Comparison of ENCODE assay signal across 8 cellular contexts in genomic region chrX:57910287-57910912, GRCh38. TPM values are rescaled to one million over a fixed set of nuclear protein-coding genes. Genes with fewer than 3 reads are reported as not detected.
DNase-seq lines count a peak whose midpoint lies in the region; ATAC-seq, FAIRE-seq and TF ChIP-seq lines count a peak whose summit lies in the region.
"Not testable (repeated sequence)": the region's sequence is repeated elsewhere in the genome, so short reads cannot be mapped to it uniquely, and the experiment has no call there.

Gene ZXDA, minus strand, starts transcription at chrX:57910458. Its CDS starts 38 bp downstream, at chrX:57910420.

- not testable (repeated sequence) for H3K4ac ChIP-seq in neuronal stem cell (ENCODE audit: low read length)

- intact Hi-C loops in K562 (cut with micrococcal nuclease); Right ventricle myocardium superior (cut with DNase I); upper lobe of right lung (cut with DNase I): not testable (repeated sequence)

- not testable (repeated sequence) for H3K14ac ChIP-seq in neuronal stem cell (ENCODE audit: low read length)

- not testable (repeated sequence) for H3K79me2 ChIP-seq in SK-N-SH (ENCODE audit: insufficient read depth); K562 (ENCODE audit: control insufficient read depth, insufficient read depth, low read length)

- not testable (repeated sequence) for DNase-seq in H7; SK-N-SH; K562 (ENCODE audit: extremely low read depth in 1 of 4, low spot score in 3 of 4); Right ventricle myocardium superior; neuronal stem cell (ENCODE audit: low spot score); upper lobe of right lung

- peak within 1 kb of the TSS; percentile 70 for H3K4me2 ChIP-seq in SK-N-SH
- H3K4me2 ChIP-seq in K562 (ENCODE audit: insufficient read depth, low read length): not testable (repeated sequence)
- H3K4me2 ChIP-seq in neuronal stem cell (ENCODE audit: insufficient read depth, low read length, poor library complexity, severe bottlenecking): peak within 1 kb of the TSS; percentile 25

- not testable (repeated sequence) for H3K36me3 ChIP-seq in H7 (replicated peaks; ENCODE audit: control insufficient read depth, insufficient read depth, low read length); SK-N-SH (replicated peaks in 1 of 2; ENCODE audit: control insufficient read depth in 1 of 2, insufficient read depth in 2 of 2, low read length in 1 of 2); K562 (ENCODE audit: control insufficient read depth, insufficient read depth, low read length); neuronal stem cell (replicated peaks in 1 of 2; ENCODE audit: control insufficient read depth in 2 of 2, insufficient read depth in 2 of 2, low read length in 2 of 2); upper lobe of right lung

- H3K9me1 ChIP-seq in K562 (ENCODE audit: control insufficient read depth, insufficient read depth, low read length): not testable (repeated sequence)

- H3K9ac ChIP-seq in SK-N-SH: peak within 1 kb of the TSS; percentile 71
- H3K9ac ChIP-seq in K562 (ENCODE audit: insufficient read depth in 1 of 2, low read depth in 2 of 2, low read length in 2 of 2); neuronal stem cell (ENCODE audit: low read depth, low read length, poor library complexity): not testable (repeated sequence)

- CTCF ChIA-PET in SK-N-SH (lab: Yijun Ruan, JAX); K562 (lab: Yijun Ruan, JAX; ENCODE audit: low intra/inter-chr PET ratio): not testable (repeated sequence)

- not testable (repeated sequence) for H2BK12ac ChIP-seq in neuronal stem cell (ENCODE audit: low read length)

- POLR2A ChIA-PET in SK-N-SH (lab: Yijun Ruan, JAX); K562 (lab: Yijun Ruan, JAX): not testable (repeated sequence)

- H3K18ac ChIP-seq in neuronal stem cell (ENCODE audit: low read length): not testable (repeated sequence)

- H3K9me2 ChIP-seq in SK-N-SH: not testable (repeated sequence)

- not testable (repeated sequence) for TF ChIP-seq EP300 in SK-N-SH (IDR thresholded peaks at IDR 0.05; ENCODE audit: borderline replicate concordance in 1 of 2, low read depth in 1 of 2, low read length in 1 of 2); K562 (IDR thresholded peaks at IDR 0.05; ENCODE audit: low read length)

- TF ChIP-seq POLR2A in GM18505 (IDR thresholded peaks at IDR 0.05; ENCODE audit: borderline replicate concordance, extremely low read depth, insufficient read depth, insufficient read length); K562 (conservative IDR thresholded peaks at IDR 0.05): not testable (repeated sequence)

- H2BK15ac ChIP-seq in neuronal stem cell (ENCODE audit: low read length): not testable (repeated sequence)

- in situ Hi-C loops in K562 (cut with MboI): not testable (repeated sequence)

- BruUV-seq in K562 (replicated peaks; lab: Mats Ljungman, UMichigan): not testable (repeated sequence)

- 8% methylated on average over 6 of the region's 35 CpGs for WGBS in SK-N-SH (ENCODE audit: low lambda C conversion rate)
- 0% methylated on average over 6 of the region's 35 CpGs for WGBS in K562 (ENCODE audit: insufficient coverage, low coverage, missing lambda C conversion rate)
- no CpG with 5 or more reads among the region's 35 CpGs for WGBS in neuronal stem cell (ENCODE audit: extremely low coverage in 2 of 2, insufficient read length in 2 of 2, insufficient replicate concordance in 1 of 2), 2 donors

- not testable (repeated sequence) for FAIRE-seq in K562 (lab: Jason Lieb, UNC)

- ATAC-seq in GM18505 (IDR thresholded peaks at IDR 0.05; ENCODE audit: unreplicated experiment): peak; percentile 68
- ATAC-seq in HG03520 (IDR thresholded peaks at IDR 0.05; ENCODE audit: unreplicated experiment): peak; percentile 48
- ATAC-seq in K562: peak; percentile 81
- ATAC-seq in Right ventricle myocardium superior (ENCODE audit: poor library complexity): peak; percentile 87
- ATAC-seq in upper lobe of right lung: peak; percentile 83

- H2BK120ac ChIP-seq in neuronal stem cell (ENCODE audit: low read depth, low read length): not testable (repeated sequence)

- H3K79me1 ChIP-seq in neuronal stem cell (ENCODE audit: low read depth, low read length): not testable (repeated sequence)

- H3K4me1 ChIP-seq in SK-N-SH (ENCODE audit: control insufficient read depth in 1 of 2, insufficient read depth in 2 of 2, low read depth in 1 of 2, low read length in 1 of 2); K562 (replicated peaks in 1 of 2; ENCODE audit: control insufficient read depth in 2 of 2, insufficient read depth in 2 of 2, low read length in 2 of 2); neuronal stem cell (ENCODE audit: control insufficient read depth in 2 of 2, insufficient read depth in 1 of 2, low read depth in 1 of 2, low read length in 2 of 2): not testable (repeated sequence)
- H3K4me1 ChIP-seq in upper lobe of right lung: peaks cover 14% of the 10 kb centered on the region

- H3K27ac ChIP-seq in SK-N-SH (ENCODE audit: low read depth in 2 of 2, low read length in 1 of 2) (peak within 1 kb of the TSS; percentile 36 to 65), upper lobe of right lung (peak within 1 kb of the TSS; percentile 88)
- H3K27ac ChIP-seq in K562 (ENCODE audit: extremely low read depth, low read depth, low read length); neuronal stem cell (replicated peaks; ENCODE audit: low read length): not testable (repeated sequence)

- TF ChIP-seq RAD21 in SK-N-SH (IDR thresholded peaks at IDR 0.05; ENCODE audit: low read length); K562 (CRISPR knock-in tag; conservative IDR thresholded peaks at IDR 0.05 in 1 of 2, IDR thresholded peaks at IDR 0.05 in 1 of 2): not testable (repeated sequence)

- not testable (repeated sequence) for H4K20me1 ChIP-seq in SK-N-SH (ENCODE audit: insufficient read depth); K562 (replicated peaks; ENCODE audit: control insufficient read depth, insufficient read depth, low read length)

- not testable (repeated sequence) for H3F3A ChIP-seq in SK-N-SH (replicated peaks; ENCODE audit: insufficient read depth)

- H2BK5ac ChIP-seq in neuronal stem cell (ENCODE audit: low read length): not testable (repeated sequence)

- not testable (repeated sequence) for H3K9me3 ChIP-seq in SK-N-SH; K562 (replicated peaks; ENCODE audit: control insufficient read depth, insufficient read depth, low read depth, low read length); neuronal stem cell (replicated peaks in 1 of 2; ENCODE audit: control insufficient read depth in 2 of 2, insufficient read depth in 1 of 2, low read depth in 1 of 2, low read length in 2 of 2); upper lobe of right lung

- not testable (repeated sequence) for H3K27me3 ChIP-seq in H7 (ENCODE audit: control insufficient read depth, insufficient read depth, low read length); SK-N-SH (ENCODE audit: insufficient read depth); K562 (ENCODE audit: control insufficient read depth in 2 of 2, insufficient read depth in 2 of 2, low read length in 2 of 2); neuronal stem cell (ENCODE audit: control insufficient read depth in 3 of 3, insufficient read depth in 3 of 3, low read depth in 1 of 3, low read length in 3 of 3); upper lobe of right lung

- peak within 1 kb of the TSS; percentile 79; the same call in 1 of the 2 replicates for H2AFZ ChIP-seq in SK-N-SH (ENCODE audit: low read depth)
- H2AFZ ChIP-seq in K562 (ENCODE audit: low read depth, low read length); neuronal stem cell (ENCODE audit: low read length): not testable (repeated sequence)

- TF ChIP-seq CTCF in SK-N-SH (IDR thresholded peaks at IDR 0.05); K562 (IDR thresholded peaks at IDR 0.05 in 2 of 3, conservative IDR thresholded peaks at IDR 0.05 in 1 of 3; ENCODE audit: insufficient read depth in 2 of 3, low read depth in 1 of 3, low read length in 3 of 3); upper lobe of right lung (IDR thresholded peaks at IDR 0.05): not testable (repeated sequence)

- not testable (repeated sequence) for H3K23ac ChIP-seq in neuronal stem cell (ENCODE audit: low read depth, low read length, poor library complexity)

- not testable (repeated sequence) for H4K8ac ChIP-seq in neuronal stem cell (ENCODE audit: low read depth, low read length)

- H2AK5ac ChIP-seq in neuronal stem cell (ENCODE audit: low read depth, low read length): not testable (repeated sequence)

- H3K4me3 ChIP-seq in H7 (ENCODE audit: insufficient read depth, low read depth, low read length): peak within 1 kb of the TSS; percentile 47
- H3K4me3 ChIP-seq in SK-N-SH (ENCODE audit: low read depth in 2 of 2, low read length in 1 of 2): peak within 1 kb of the TSS; percentile 51 to 56
- H3K4me3 ChIP-seq in K562: peak within 1 kb of the TSS; percentile 13; the same call in 1 of the 2 replicates
- peak within 1 kb of the TSS in 1 of 2 donors; percentile 66 for H3K4me3 ChIP-seq in neuronal stem cell (ENCODE audit: low read length in 2 of 2)
- H3K4me3 ChIP-seq in upper lobe of right lung: peak within 1 kb of the TSS; percentile 50

- H4K91ac ChIP-seq in neuronal stem cell (ENCODE audit: low read depth, low read length, poor library complexity): not testable (repeated sequence)

RNA-seq across cellular contexts. Expression of gene ZXDA, which starts in this region (rescaled TPM):
- total RNA-seq in H7 (2014; rRNA removed; shearing (Covaris generic)): 3.4 and 4.4 TPM in 2 replicates
- 0.84 and 0.86 TPM in 2 replicates for polyA plus RNA-seq in SK-N-SH (2012; rRNA removed)
- 0.66 and 0.88 TPM in 2 replicates for polyA plus RNA-seq in SK-N-SH (2012; cell fraction: cytosol; rRNA removed)
- 1.2 and 1.3 TPM in 2 replicates for polyA plus RNA-seq in SK-N-SH (2012; cell fraction: nucleus; rRNA removed)
- 0.55 and 0.60 TPM in 2 replicates for total RNA-seq in K562 (2011; cell fraction: chromatin; rRNA removed; ENCODE audit: low replicate concordance)
- 0.50 and 0.92 TPM in 2 replicates for total RNA-seq in K562 (2011; cell fraction: nucleolus; rRNA removed)
- total RNA-seq in K562 (2011; cell fraction: nucleoplasm; rRNA removed): 0.61 and 0.95 TPM in 2 replicates
- total RNA-seq in K562 (2014; rRNA removed): 0.36 and 0.37 TPM in 2 replicates
- total RNA-seq in K562 (2014; rRNA removed; fragmentation: Illumina TruSeq; extraction: Trizol): 0.32 and 0.51 TPM in 2 replicates
- 0.36 and 0.41 TPM in 2 replicates for total RNA-seq in K562 (2015; rRNA removed; fragmentation: Illumina TruSeq; extraction: Trizol)
- total RNA-seq in K562 (2021): 0.42 and 0.60 TPM in 2 replicates
- 0.04 and 0.17 TPM in 2 replicates for polyA plus RNA-seq in K562 (2011; rRNA removed)
- polyA plus RNA-seq in K562 (2011; cell fraction: cytosol; rRNA removed): 0.01 and 0.10 TPM in 2 replicates
- polyA plus RNA-seq in K562 (2011; cell fraction: nucleus; rRNA removed): 0.04 and 0.18 TPM in 2 replicates
- 0.17 and 0.33 TPM in 2 replicates for polyA plus RNA-seq in K562 (2012)
- polyA plus RNA-seq in K562 (2014; fragmentation: Illumina TruSeq; extraction: Trizol): 0.19 TPM in 2 replicates
- polyA plus RNA-seq in K562 (2014; fragmentation: Nextera tagmentation; extraction: Ambion mirVana): under 1 TPM in 1 of 2 experiments, not detected in 1; 0.01 TPM
- 0.13 and 0.27 TPM in 2 replicates for polyA plus RNA-seq in K562 (2014; rRNA removed)
- 0.09 and 0.49 TPM in 2 replicates for polyA minus RNA-seq in K562 (2011; rRNA and poly(A)+ RNA removed)
- polyA minus RNA-seq in K562 (2011; cell fraction: cytosol; rRNA and poly(A)+ RNA removed): 0.57 TPM in 1 of 2 replicates, not detected in the other
- 0.11 and 0.81 TPM in 2 replicates for polyA minus RNA-seq in K562 (2011; cell fraction: nucleus; rRNA and poly(A)+ RNA removed)
- total RNA-seq in Right ventricle myocardium superior: 3.6 TPM
- polyA plus RNA-seq in neuronal stem cell (2013, experiment 1 of 2): 0.64 TPM
- polyA plus RNA-seq in neuronal stem cell (2013, experiment 2 of 2): 0.50 TPM
- total RNA-seq in upper lobe of right lung: 5.5 TPM

Comparison
In these comparisons a context has a peak if more than half of its experiments do, and no peak if none do; other contexts are left out.
1. Peak in ATAC-seq and H3K4me3 ChIP-seq in K562; RNA of the gene not detected or under 1 TPM.